1 cellular context compared by ENCODE assay signal in the genomic region with DNA sequence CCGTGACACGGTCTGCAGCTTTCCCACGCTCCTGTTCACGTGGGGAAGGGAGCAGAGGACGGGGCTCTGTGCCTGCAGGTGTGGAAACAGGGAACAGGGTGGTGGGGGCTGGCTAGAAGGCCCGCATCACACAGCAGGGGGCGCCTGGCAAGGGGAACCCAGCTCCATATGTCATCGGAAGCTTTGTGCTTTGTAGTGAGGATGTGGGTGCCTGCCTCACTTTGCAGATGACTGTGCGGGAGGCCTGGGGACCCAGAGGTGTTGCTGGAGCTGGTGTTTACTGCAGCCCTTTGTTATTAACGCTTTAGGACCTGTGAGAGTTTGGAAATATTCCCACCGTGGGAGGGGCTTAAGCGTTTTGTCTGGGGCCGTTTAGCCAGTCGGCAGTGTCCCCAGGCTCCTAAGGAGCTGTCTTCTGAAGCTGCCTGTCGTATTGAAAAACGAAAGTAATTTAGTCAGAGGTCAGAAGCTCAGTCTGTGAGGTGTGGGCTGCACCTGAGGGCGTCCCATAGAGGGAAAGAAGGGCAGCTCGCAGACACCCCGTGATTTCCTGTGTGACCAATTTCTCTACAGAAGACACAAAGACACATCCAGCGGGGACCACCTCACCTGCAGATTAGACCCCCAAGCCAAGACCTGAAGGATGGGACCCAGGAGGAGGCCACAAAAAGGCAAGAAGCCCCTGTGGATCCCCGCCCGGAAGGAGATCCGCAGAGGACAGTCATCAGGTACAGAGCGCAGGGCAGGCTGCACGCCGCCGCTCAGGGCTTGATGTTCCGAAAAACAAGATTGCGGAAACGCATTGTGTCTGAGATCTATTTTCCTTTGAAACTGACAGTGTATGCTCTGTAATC.
TF ChIP-seq lines count a peak whose summit lies in the region.

No MANE protein-coding gene starts in this region.

TF ChIP-seq in GM12878, 131 proteins besides CTCF, POLR2A, EP300 and RAD21 (continued from another document and continues in another):
- TF ChIP-seq YBX1 (IDR thresholded peaks at IDR 0.05): no peak
- TF ChIP-seq ZNF622 (IDR thresholded peaks at IDR 0.05): no peak
- no peak for TF ChIP-seq CHD4 (IDR thresholded peaks at IDR 0.05)
- no peak for TF ChIP-seq BRCA1 (IDR thresholded peaks at IDR 0.05; ENCODE audit: low read depth, low read length)
- no peak for TF ChIP-seq EZH2 (IDR thresholded peaks at IDR 0.05; ENCODE audit: borderline replicate concordance, control insufficient read depth, low read depth, low read length)
- TF ChIP-seq ZNF24 (IDR thresholded peaks at IDR 0.05): no peak
- TF ChIP-seq RBBP5 (conservative IDR thresholded peaks at IDR 0.05): no peak
- no peak for TF ChIP-seq SREBF2 (IDR thresholded peaks at IDR 0.05; ENCODE audit: low read length)
- TF ChIP-seq GABPA (IDR thresholded peaks at IDR 0.05; ENCODE audit: low read depth): no peak
- no peak for TF ChIP-seq FOS (IDR thresholded peaks at IDR 0.05; ENCODE audit: borderline replicate concordance, extremely low read depth, insufficient read length)
- TF ChIP-seq CREM (IDR thresholded peaks at IDR 0.05; ENCODE audit: low read depth): peak; percentile 88
- TF ChIP-seq TCF7 (IDR thresholded peaks at IDR 0.05; ENCODE audit: borderline replicate concordance): no peak; the same call in 1 of the 2 replicates
- TF ChIP-seq, protein P1, sequence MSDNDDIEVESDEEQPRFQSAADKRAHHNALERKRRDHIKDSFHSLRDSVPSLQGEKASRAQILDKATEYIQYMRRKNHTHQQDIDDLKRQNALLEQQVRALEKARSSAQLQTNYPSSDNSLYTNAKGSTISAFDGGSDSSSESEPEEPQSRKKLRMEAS (IDR thresholded peaks at IDR 0.05; ENCODE audit: low read depth, low read length): no peak
- no peak for TF ChIP-seq ZSCAN29 (IDR thresholded peaks at IDR 0.05)
- no peak for TF ChIP-seq NFYA (IDR thresholded peaks at IDR 0.05; ENCODE audit: borderline replicate concordance, low read depth, low read length)
- TF ChIP-seq, protein P2, sequence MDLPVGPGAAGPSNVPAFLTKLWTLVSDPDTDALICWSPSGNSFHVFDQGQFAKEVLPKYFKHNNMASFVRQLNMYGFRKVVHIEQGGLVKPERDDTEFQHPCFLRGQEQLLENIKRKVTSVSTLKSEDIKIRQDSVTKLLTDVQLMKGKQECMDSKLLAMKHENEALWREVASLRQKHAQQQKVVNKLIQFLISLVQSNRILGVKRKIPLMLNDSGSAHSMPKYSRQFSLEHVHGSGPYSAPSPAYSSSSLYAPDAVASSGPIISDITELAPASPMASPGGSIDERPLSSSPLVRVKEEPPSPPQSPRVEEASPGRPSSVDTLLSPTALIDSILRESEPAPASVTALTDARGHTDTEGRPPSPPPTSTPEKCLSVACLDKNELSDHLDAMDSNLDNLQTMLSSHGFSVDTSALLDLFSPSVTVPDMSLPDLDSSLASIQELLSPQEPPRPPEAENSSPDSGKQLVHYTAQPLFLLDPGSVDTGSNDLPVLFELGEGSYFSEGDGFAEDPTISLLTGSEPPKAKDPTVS (IDR thresholded peaks at IDR 0.05; ENCODE audit: low read depth, low read length): no peak
- no peak for TF ChIP-seq ESRRA (IDR thresholded peaks at IDR 0.05; ENCODE audit: low read length)
- no peak for TF ChIP-seq PML (IDR thresholded peaks at IDR 0.05; ENCODE audit: low read length)
- TF ChIP-seq SMC3 (IDR thresholded peaks at IDR 0.05; ENCODE audit: borderline replicate concordance, low read length): peak; percentile 55
- TF ChIP-seq CBX3 (IDR thresholded peaks at IDR 0.05; ENCODE audit: borderline replicate concordance, low read depth): no peak
- no peak for TF ChIP-seq NFXL1 (IDR thresholded peaks at IDR 0.05; ENCODE audit: borderline replicate concordance)
- TF ChIP-seq TCF12 (IDR thresholded peaks at IDR 0.05; ENCODE audit: low read depth, low read length): peak; percentile 59; the same call in 1 of the 2 replicates
- TF ChIP-seq MTA3 (IDR thresholded peaks at IDR 0.05; ENCODE audit: borderline replicate concordance, low read length): 0 out of 2 replicates have a peak, but pooled peaks have one; percentile 54
- no peak for TF ChIP-seq SIX5 (IDR thresholded peaks at IDR 0.05; ENCODE audit: low read depth, low read length, severe bottlenecking)
- TF ChIP-seq WRNIP1 (IDR thresholded peaks at IDR 0.05; ENCODE audit: borderline replicate concordance, low read depth, low read length): 0 out of 2 replicates have a peak, but pooled peaks have one; percentile 78
- TF ChIP-seq RAD51 (IDR thresholded peaks at IDR 0.05): peak; percentile 35; the same call in 1 of the 2 replicates
- TF ChIP-seq STAT3 (IDR thresholded peaks at IDR 0.05; ENCODE audit: low read depth, low read length): no peak
- TF ChIP-seq, protein P3, sequence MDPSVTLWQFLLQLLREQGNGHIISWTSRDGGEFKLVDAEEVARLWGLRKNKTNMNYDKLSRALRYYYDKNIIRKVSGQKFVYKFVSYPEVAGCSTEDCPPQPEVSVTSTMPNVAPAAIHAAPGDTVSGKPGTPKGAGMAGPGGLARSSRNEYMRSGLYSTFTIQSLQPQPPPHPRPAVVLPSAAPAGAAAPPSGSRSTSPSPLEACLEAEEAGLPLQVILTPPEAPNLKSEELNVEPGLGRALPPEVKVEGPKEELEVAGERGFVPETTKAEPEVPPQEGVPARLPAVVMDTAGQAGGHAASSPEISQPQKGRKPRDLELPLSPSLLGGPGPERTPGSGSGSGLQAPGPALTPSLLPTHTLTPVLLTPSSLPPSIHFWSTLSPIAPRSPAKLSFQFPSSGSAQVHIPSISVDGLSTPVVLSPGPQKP (IDR thresholded peaks at IDR 0.05; ENCODE audit: low read depth, low read length): no peak
- TF ChIP-seq ASH2L (IDR thresholded peaks at IDR 0.05; ENCODE audit: borderline replicate concordance, low read depth): no peak
- no peak for TF ChIP-seq BMI1 (IDR thresholded peaks at IDR 0.05; ENCODE audit: borderline replicate concordance)
- TF ChIP-seq, protein P4, sequence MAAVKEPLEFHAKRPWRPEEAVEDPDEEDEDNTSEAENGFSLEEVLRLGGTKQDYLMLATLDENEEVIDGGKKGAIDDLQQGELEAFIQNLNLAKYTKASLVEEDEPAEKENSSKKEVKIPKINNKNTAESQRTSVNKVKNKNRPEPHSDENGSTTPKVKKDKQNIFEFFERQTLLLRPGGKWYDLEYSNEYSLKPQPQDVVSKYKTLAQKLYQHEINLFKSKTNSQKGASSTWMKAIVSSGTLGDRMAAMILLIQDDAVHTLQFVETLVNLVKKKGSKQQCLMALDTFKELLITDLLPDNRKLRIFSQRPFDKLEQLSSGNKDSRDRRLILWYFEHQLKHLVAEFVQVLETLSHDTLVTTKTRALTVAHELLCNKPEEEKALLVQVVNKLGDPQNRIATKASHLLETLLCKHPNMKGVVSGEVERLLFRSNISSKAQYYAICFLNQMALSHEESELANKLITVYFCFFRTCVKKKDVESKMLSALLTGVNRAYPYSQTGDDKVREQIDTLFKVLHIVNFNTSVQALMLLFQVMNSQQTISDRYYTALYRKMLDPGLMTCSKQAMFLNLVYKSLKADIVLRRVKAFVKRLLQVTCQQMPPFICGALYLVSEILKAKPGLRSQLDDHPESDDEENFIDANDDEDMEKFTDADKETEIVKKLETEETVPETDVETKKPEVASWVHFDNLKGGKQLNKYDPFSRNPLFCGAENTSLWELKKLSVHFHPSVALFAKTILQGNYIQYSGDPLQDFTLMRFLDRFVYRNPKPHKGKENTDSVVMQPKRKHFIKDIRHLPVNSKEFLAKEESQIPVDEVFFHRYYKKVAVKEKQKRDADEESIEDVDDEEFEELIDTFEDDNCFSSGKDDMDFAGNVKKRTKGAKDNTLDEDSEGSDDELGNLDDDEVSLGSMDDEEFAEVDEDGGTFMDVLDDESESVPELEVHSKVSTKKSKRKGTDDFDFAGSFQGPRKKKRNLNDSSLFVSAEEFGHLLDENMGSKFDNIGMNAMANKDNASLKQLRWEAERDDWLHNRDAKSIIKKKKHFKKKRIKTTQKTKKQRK (IDR thresholded peaks at IDR 0.05; ENCODE audit: low read depth, low read length): no peak
- no peak for TF ChIP-seq KAT2A (conservative IDR thresholded peaks at IDR 0.05; ENCODE audit: control insufficient read depth, low read depth, low read length)
- peak; percentile 91 for TF ChIP-seq IKZF1 (conservative IDR thresholded peaks at IDR 0.05)
- no peak for TF ChIP-seq ETV6 (conservative IDR thresholded peaks at IDR 0.05 in 1 of 2, IDR thresholded peaks at IDR 0.05 in 1 of 2; ENCODE audit: borderline replicate concordance in 1 of 2, low read depth in 1 of 2)
- TF ChIP-seq BCL11A (IDR thresholded peaks at IDR 0.05; ENCODE audit: low read depth, low read length): peak; percentile 69
- peak; percentile 49 for TF ChIP-seq KLF5 (IDR thresholded peaks at IDR 0.05; ENCODE audit: partially characterized antibody)
- no peak for TF ChIP-seq PAX8 (IDR thresholded peaks at IDR 0.05)
- TF ChIP-seq CBFB (IDR thresholded peaks at IDR 0.05; ENCODE audit: low read depth): peak; percentile 65; the same call in 1 of the 2 replicates
- TF ChIP-seq TBL1XR1 (IDR thresholded peaks at IDR 0.05; ENCODE audit: low read depth, low read length): 0 out of 2 replicates have a peak, but pooled peaks have one; percentile 64
- TF ChIP-seq, protein P5, sequence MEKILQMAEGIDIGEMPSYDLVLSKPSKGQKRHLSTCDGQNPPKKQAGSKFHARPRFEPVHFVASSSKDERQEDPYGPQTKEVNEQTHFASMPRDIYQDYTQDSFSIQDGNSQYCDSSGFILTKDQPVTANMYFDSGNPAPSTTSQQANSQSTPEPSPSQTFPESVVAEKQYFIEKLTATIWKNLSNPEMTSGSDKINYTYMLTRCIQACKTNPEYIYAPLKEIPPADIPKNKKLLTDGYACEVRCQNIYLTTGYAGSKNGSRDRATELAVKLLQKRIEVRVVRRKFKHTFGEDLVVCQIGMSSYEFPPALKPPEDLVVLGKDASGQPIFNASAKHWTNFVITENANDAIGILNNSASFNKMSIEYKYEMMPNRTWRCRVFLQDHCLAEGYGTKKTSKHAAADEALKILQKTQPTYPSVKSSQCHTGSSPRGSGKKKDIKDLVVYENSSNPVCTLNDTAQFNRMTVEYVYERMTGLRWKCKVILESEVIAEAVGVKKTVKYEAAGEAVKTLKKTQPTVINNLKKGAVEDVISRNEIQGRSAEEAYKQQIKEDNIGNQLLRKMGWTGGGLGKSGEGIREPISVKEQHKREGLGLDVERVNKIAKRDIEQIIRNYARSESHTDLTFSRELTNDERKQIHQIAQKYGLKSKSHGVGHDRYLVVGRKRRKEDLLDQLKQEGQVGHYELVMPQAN (conservative IDR thresholded peaks at IDR 0.05): 0 out of 2 replicates have a peak, but pooled peaks have one; percentile 24
- TF ChIP-seq, protein P6, sequence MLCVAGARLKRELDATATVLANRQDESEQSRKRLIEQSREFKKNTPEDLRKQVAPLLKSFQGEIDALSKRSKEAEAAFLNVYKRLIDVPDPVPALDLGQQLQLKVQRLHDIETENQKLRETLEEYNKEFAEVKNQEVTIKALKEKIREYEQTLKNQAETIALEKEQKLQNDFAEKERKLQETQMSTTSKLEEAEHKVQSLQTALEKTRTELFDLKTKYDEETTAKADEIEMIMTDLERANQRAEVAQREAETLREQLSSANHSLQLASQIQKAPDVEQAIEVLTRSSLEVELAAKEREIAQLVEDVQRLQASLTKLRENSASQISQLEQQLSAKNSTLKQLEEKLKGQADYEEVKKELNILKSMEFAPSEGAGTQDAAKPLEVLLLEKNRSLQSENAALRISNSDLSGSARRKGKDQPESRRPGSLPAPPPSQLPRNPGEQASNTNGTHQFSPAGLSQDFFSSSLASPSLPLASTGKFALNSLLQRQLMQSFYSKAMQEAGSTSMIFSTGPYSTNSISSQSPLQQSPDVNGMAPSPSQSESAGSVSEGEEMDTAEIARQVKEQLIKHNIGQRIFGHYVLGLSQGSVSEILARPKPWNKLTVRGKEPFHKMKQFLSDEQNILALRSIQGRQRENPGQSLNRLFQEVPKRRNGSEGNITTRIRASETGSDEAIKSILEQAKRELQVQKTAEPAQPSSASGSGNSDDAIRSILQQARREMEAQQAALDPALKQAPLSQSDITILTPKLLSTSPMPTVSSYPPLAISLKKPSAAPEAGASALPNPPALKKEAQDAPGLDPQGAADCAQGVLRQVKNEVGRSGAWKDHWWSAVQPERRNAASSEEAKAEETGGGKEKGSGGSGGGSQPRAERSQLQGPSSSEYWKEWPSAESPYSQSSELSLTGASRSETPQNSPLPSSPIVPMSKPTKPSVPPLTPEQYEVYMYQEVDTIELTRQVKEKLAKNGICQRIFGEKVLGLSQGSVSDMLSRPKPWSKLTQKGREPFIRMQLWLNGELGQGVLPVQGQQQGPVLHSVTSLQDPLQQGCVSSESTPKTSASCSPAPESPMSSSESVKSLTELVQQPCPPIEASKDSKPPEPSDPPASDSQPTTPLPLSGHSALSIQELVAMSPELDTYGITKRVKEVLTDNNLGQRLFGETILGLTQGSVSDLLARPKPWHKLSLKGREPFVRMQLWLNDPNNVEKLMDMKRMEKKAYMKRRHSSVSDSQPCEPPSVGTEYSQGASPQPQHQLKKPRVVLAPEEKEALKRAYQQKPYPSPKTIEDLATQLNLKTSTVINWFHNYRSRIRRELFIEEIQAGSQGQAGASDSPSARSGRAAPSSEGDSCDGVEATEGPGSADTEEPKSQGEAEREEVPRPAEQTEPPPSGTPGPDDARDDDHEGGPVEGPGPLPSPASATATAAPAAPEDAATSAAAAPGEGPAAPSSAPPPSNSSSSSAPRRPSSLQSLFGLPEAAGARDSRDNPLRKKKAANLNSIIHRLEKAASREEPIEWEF (IDR thresholded peaks at IDR 0.05; ENCODE audit: insufficient replicate concordance, low read depth, low read length): no peak
- peak; percentile 68 for TF ChIP-seq MXI1 (IDR thresholded peaks at IDR 0.05; ENCODE audit: low read depth, low read length)
- peak; percentile 95 for TF ChIP-seq NBN (IDR thresholded peaks at IDR 0.05)
- no peak for TF ChIP-seq EGR1 (IDR thresholded peaks at IDR 0.05; ENCODE audit: borderline replicate concordance in 1 of 2, low read depth in 2 of 2, low read length in 2 of 2)
- 0 out of 2 replicates have a peak, but pooled peaks have one; percentile 77 for TF ChIP-seq RCOR1 (conservative IDR thresholded peaks at IDR 0.05; ENCODE audit: low read depth, low read length)
- peak in 1 of 2 experiments; percentile 68; a peak in 1 of 4 replicates for TF ChIP-seq BHLHE40 (IDR thresholded peaks at IDR 0.05; ENCODE audit: borderline replicate concordance in 1 of 2, low read depth in 2 of 2, low read length in 1 of 2)
- peak; percentile 41; the same call in 1 of the 3 replicates for TF ChIP-seq POU2F2 (IDR thresholded peaks at IDR 0.05; ENCODE audit: borderline replicate concordance, low read depth, low read length)
- TF ChIP-seq ZZZ3 (IDR thresholded peaks at IDR 0.05; ENCODE audit: control insufficient read depth, insufficient read length, low read depth): no peak
- TF ChIP-seq, protein P7, sequence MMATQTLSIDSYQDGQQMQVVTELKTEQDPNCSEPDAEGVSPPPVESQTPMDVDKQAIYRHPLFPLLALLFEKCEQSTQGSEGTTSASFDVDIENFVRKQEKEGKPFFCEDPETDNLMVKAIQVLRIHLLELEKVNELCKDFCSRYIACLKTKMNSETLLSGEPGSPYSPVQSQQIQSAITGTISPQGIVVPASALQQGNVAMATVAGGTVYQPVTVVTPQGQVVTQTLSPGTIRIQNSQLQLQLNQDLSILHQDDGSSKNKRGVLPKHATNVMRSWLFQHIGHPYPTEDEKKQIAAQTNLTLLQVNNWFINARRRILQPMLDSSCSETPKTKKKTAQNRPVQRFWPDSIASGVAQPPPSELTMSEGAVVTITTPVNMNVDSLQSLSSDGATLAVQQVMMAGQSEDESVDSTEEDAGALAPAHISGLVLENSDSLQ (IDR thresholded peaks at IDR 0.05): peak; percentile 24; the same call in 1 of the 2 replicates
- TF ChIP-seq SP1 (IDR thresholded peaks at IDR 0.05; ENCODE audit: low read depth, low read length): peak; percentile 69
- peak; percentile 28; the same call in 1 of the 2 replicates for TF ChIP-seq RB1 (IDR thresholded peaks at IDR 0.05; ENCODE audit: borderline replicate concordance)
- 0 out of 2 replicates have a peak, but pooled peaks have one; percentile 53 for TF ChIP-seq CHD2 (IDR thresholded peaks at IDR 0.05; ENCODE audit: borderline replicate concordance, low read depth, low read length)
